8 cellular contexts compared by ENCODE assay signal in genomic region chr5:148826082-148826971, GRCh38. TPM values are rescaled to one million over a fixed set of nuclear protein-coding genes. Genes with fewer than 3 reads are reported as not detected.
DNase-seq lines count a peak whose midpoint lies in the region; ATAC-seq and TF ChIP-seq lines count a peak whose summit lies in the region.

Gene ADRB2 (plus strand): TSS chr5:148826611. CDS start chr5:148826832, 221 bp downstream.

- peaks cover 48% of the 10 kb centered on the region for H3K4me1 Mint-ChIP-seq in activated naive CD8-positive, alpha-beta T cell treated with anti-CD3 and anti-CD28 coated beads, Interleukin-2, amount 50 U/mL, for 24 hours

- H3K4me2 ChIP-seq in KMS-11 (peak within 1 kb of the TSS; percentile 99), parathyroid adenoma (ENCODE audit: low read length) (peak within 1 kb of the TSS; percentile 80)

- H3K27me3 Mint-ChIP-seq in activated naive CD8-positive, alpha-beta T cell treated with anti-CD3 and anti-CD28 coated beads, Interleukin-2, amount 50 U/mL, for 24 hours: peaks cover 21% of the 10 kb centered on the region

- H3K4me1 ChIP-seq in KMS-11 (ENCODE audit: low read depth, poor library complexity, severe bottlenecking): peaks cover 13% of the 10 kb centered on the region
- H3K4me1 ChIP-seq in parathyroid adenoma: peaks cover 44% of the 10 kb centered on the region
- peaks cover 0 to 43% (median 7%) of the 10 kb centered on the region in 4 donors for H3K4me1 ChIP-seq in tibial artery

- H2AFZ ChIP-seq in KMS-11 (ENCODE audit: low read depth) (peak within 1 kb of the TSS; percentile 49; the same call in 1 of the 2 replicates), parathyroid adenoma (peak within 1 kb of the TSS; percentile 91)

- intact Hi-C loops in cardiac septum (cut with DNase I): loop anchor here (2.0 to 10.0 kb wide), 7 partner anchors 36 to 236 kb away; partner anchors contain the start of gene SH3TC2
- intact Hi-C loops in tibial artery (cut with DNase I; ENCODE audit: low total_unique reads): loop anchor here (10.0 kb wide), 1 partner anchor 92 kb away; no protein-coding TSS in a partner anchor

- H3K27me3 ChIP-seq in KMS-11 (ENCODE audit: insufficient read depth, low read depth) (no peaks in the 10 kb centered on the region), parathyroid adenoma (ENCODE audit: control insufficient read depth, insufficient read depth, low read length) (no peaks in the 10 kb centered on the region), tibial artery (no peaks in the 10 kb centered on the region)

- peak within 1 kb of the TSS; percentile 32 for H3K27ac Mint-ChIP-seq in activated naive CD8-positive, alpha-beta T cell treated with anti-CD3 and anti-CD28 coated beads, Interleukin-2, amount 50 U/mL, for 24 hours

- H3K9me3 ChIP-seq in parathyroid adenoma (ENCODE audit: control insufficient read depth, low read length) (no peaks in the 10 kb centered on the region), tibial artery (no peaks in the 10 kb centered on the region)

- H3K4me3 ChIP-seq in KMS-11 (IDR thresholded peaks at IDR 0.05; ENCODE audit: insufficient read depth, low read depth, low read length) (no peak within 1 kb of the TSS), parathyroid adenoma (ENCODE audit: low read depth, low read length) (peak within 1 kb of the TSS; percentile 55), tibial artery (peak within 1 kb of the TSS; percentile 58 to 71)

- peak; percentile 92 for ATAC-seq in GM21786 (IDR thresholded peaks at IDR 0.05; ENCODE audit: unreplicated experiment)
- peak; percentile 91 for ATAC-seq in activated naive CD8-positive, alpha-beta T cell treated with anti-CD3 and anti-CD28 coated beads, Interleukin-2, amount 50 U/mL, for 24 hours

- H3K9ac ChIP-seq in KMS-11 (peak within 1 kb of the TSS; percentile 90), parathyroid adenoma (peak within 1 kb of the TSS; percentile 58)

- H3K79me2 ChIP-seq in KMS-11 (ENCODE audit: insufficient read depth, low read depth): peaks cover 49% of the 10 kb centered on the region
- peaks cover 11% of the 10 kb centered on the region for H3K79me2 ChIP-seq in parathyroid adenoma

- peak; percentile 99 for DNase-seq in Daoy (ENCODE audit: low read depth)
- DNase-seq in SKM-1 (lab: John Stamatoyannopoulos, UW; ENCODE audit: unreplicated experiment): peak; percentile 88
- DNase-seq in activated naive CD8-positive, alpha-beta T cell treated with anti-CD3 and anti-CD28 coated beads, Interleukin-2, amount 50 U/mL, for 24 hours: peak; percentile 86
- DNase-seq in cardiac septum (ENCODE audit: low spot score): peak; percentile 99
- DNase-seq in tibial artery: peak; percentile 93 to 98

- no peaks in the 10 kb centered on the region for H3K36me3 Mint-ChIP-seq in activated naive CD8-positive, alpha-beta T cell treated with anti-CD3 and anti-CD28 coated beads, Interleukin-2, amount 50 U/mL, for 24 hours (ENCODE audit: low read depth)

- no peak for TF ChIP-seq CTCF in KMS-11 (conservative IDR thresholded peaks at IDR 0.05; ENCODE audit: low read depth, low read length)
- TF ChIP-seq CTCF in parathyroid adenoma (IDR thresholded peaks at IDR 0.05): peak; percentile 3
- no peak for TF ChIP-seq CTCF in tibial artery (IDR thresholded peaks at IDR 0.05)

- H3K36me3 ChIP-seq in KMS-11 (ENCODE audit: insufficient read depth) (no peaks in the 10 kb centered on the region), parathyroid adenoma (ENCODE audit: control insufficient read depth, insufficient read depth, low read length) (no peaks in the 10 kb centered on the region), tibial artery (no peaks in the 10 kb centered on the region)

- H3K9me3 Mint-ChIP-seq in activated naive CD8-positive, alpha-beta T cell treated with anti-CD3 and anti-CD28 coated beads, Interleukin-2, amount 50 U/mL, for 24 hours: no peaks in the 10 kb centered on the region

- peak within 1 kb of the TSS; percentile 89 for H3K4me3 Mint-ChIP-seq in activated naive CD8-positive, alpha-beta T cell treated with anti-CD3 and anti-CD28 coated beads, Interleukin-2, amount 50 U/mL, for 24 hours

- peak within 1 kb of the TSS; percentile 99 for H3K27ac ChIP-seq in KMS-11
- peak within 1 kb of the TSS; percentile 96 for H3K27ac ChIP-seq in parathyroid adenoma
- H3K27ac ChIP-seq in tibial artery: peak within 1 kb of the TSS; percentile 74 to 78

- peaks cover 3% of the 10 kb centered on the region; the same call in 1 of the 2 replicates for H4K20me1 ChIP-seq in KMS-11 (ENCODE audit: insufficient read depth)

RNA-seq across cellular contexts. Expression of gene ADRB2, which starts in this region (rescaled TPM):
- 2.1 and 3.7 TPM in 2 replicates for total RNA-seq in Daoy (2014; rRNA removed; shearing (Covaris generic))
- 2.6 TPM for total RNA-seq in cardiac septum
